9 cellular contexts compared by ENCODE assay signal in genomic region chr20:61890210-61890609, GRCh38.
"Had no signal": no experiment of that assay in that cellular context is flagged by ENCODE, and none has a peak within 500 bp of the region (broad histone marks: within the 10 kb centered on the region; RNA-seq: fewer than 3 reads in every experiment).

No MANE protein-coding gene starts in this region.

- H2AFZ ChIP-seq: GM23248 had no signal

- DNase-seq: GM23248, GOT3, H9, HCEC 1CT, IMR-90, KBM-7 had no signal

- H3K4me3 ChIP-seq: GM23248 had no signal

- H3K27ac ChIP-seq: GM23248, HL-60, KMS-11 had no signal

- H3K4me2 ChIP-seq: KMS-11 had no signal

- H3K9ac ChIP-seq: GM23248, KMS-11 had no signal

- FAIRE-seq: H54 had no signal
